In the genomic region with DNA sequence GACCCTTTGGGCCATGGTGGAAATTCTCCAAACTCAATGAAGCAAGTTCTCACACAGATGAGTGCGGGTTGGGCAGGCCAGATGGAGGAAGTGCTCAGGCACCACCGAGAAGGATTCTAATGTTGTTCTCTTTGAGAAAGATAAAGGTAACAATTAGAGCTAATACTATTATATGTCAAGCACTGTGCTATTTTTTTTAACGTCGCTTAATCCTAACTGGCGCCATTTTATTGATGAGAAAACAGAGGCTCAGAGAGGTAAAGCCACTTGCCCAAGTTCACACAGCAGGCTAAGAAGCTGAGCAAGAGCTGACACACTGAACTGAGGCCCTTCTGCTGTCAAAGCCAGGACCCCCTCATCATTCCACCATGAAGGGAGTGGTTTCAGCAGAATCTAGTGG, we compare ENCODE assay signal across 8 cellular contexts. TPM values are rescaled to one million over a fixed set of nuclear protein-coding genes. Genes with fewer than 3 reads are reported as not detected.
DNase-seq lines count a peak whose midpoint lies in the region; ATAC-seq and TF ChIP-seq lines count a peak whose summit lies in the region.

No MANE protein-coding gene starts in this region.

- H3K4ac ChIP-seq in H9 (ENCODE audit: low read depth, low read length) = no peak overlapping the region

- no peak overlapping the region for H3K23ac ChIP-seq in H9 (ENCODE audit: insufficient read length, low read depth, low read length)

- ATAC-seq in GM18858 (IDR thresholded peaks at IDR 0.05; ENCODE audit: unreplicated experiment) (no peak), GM18511 (IDR thresholded peaks at IDR 0.05; ENCODE audit: unreplicated experiment) (no peak)

- no peak overlapping the region for H3K18ac ChIP-seq in H9 (ENCODE audit: insufficient read length, low read depth, low read length)

- no peak overlapping the region for H4K8ac ChIP-seq in H9 (replicated peaks; ENCODE audit: insufficient read length, low read depth, low read length)

- no peak overlapping the region for H2AFZ ChIP-seq in H9 (ENCODE audit: low read length)

- no peak overlapping the region for H2BK12ac ChIP-seq in H9 (ENCODE audit: insufficient read length, low read depth, low read length)

- H3K79me1 ChIP-seq in H9 (ENCODE audit: insufficient read depth, low read depth, low read length, poor library complexity, severe bottlenecking) = peaks cover 6% of the 10 kb centered on the region

- no peak for TF ChIP-seq CTCF in H9 (conservative IDR thresholded peaks at IDR 0.05)
- no peak for TF ChIP-seq CTCF in fibroblast of pulmonary artery (IDR thresholded peaks at IDR 0.05; ENCODE audit: low read length, missing control alignments)

- peaks cover 5% of the 10 kb centered on the region; the same call in 1 of the 2 replicates for H3K27me3 Mint-ChIP-seq in H9 (ENCODE audit: low read depth)

- H2BK120ac ChIP-seq in H9 (ENCODE audit: low read depth, low read length, poor library complexity, severe bottlenecking) = no peak overlapping the region

- H3K4me3 ChIP-seq in SK-N-MC (peak overlapping the region; percentile 100), fibroblast of pulmonary artery (replicated peaks; ENCODE audit: low read depth, low read length) (peak overlapping the region; percentile 93), skeletal muscle cell (ENCODE audit: low read depth, low read length) (peak overlapping the region; percentile 87)

- H3K4me3 Mint-ChIP-seq in H9 = peak overlapping the region; percentile 98 to 99

- H3K14ac ChIP-seq in H9 (ENCODE audit: insufficient read depth, low read length) = no peak overlapping the region

- H3K27ac Mint-ChIP-seq in H9 = peak overlapping the region; percentile 12 to 37 (median 29); a peak in 4 of 7 replicates

- peaks cover 47 to 49% of the 10 kb centered on the region in 2 experiments for H3K4me1 Mint-ChIP-seq in H9

- H3K56ac ChIP-seq in H9 (ENCODE audit: insufficient read length, low read depth, low read length) = no peak overlapping the region

- H4K5ac ChIP-seq in H9 (ENCODE audit: insufficient read length, low read depth, low read length) = no peak overlapping the region

- H3K9ac ChIP-seq in H9 (ENCODE audit: extremely low read depth, insufficient read length, low read length) (peak overlapping the region; percentile 81), SK-N-MC (ENCODE audit: insufficient read length) (peak overlapping the region; percentile 99)

- no peak overlapping the region for H3K27ac ChIP-seq in H9 (ENCODE audit: insufficient read length, low read depth, low read length)
- no peak overlapping the region for H3K27ac ChIP-seq in SK-N-MC

- H4K91ac ChIP-seq in H9 (ENCODE audit: insufficient read length, low read depth, low read length) = no peak overlapping the region

- H3K79me2 ChIP-seq in H9 (ENCODE audit: insufficient read depth, low read length) = peaks cover 48% of the 10 kb centered on the region

- peaks cover 4 to 15% (median 13%) of the 10 kb centered on the region in 3 experiments; a peak in 6 of 7 replicates for H3K36me3 Mint-ChIP-seq in H9 (ENCODE audit: insufficient read depth in 1 of 3, low read depth in 3 of 3)

- H3K27me3 ChIP-seq in H9 (ENCODE audit: insufficient read depth, low read length) = no peaks in the 10 kb centered on the region

- H3K9me3 Mint-ChIP-seq in H9 = no peaks in the 10 kb centered on the region

- H3K23me2 ChIP-seq in H9 (ENCODE audit: insufficient read length, low read depth, low read length, poor library complexity, severe bottlenecking) = peaks cover 14% of the 10 kb centered on the region

- no peak overlapping the region for H2AK5ac ChIP-seq in H9 (ENCODE audit: insufficient read length, low read length)

- H3T11ph ChIP-seq in H9 (ENCODE audit: low read length) = no peak overlapping the region

- H3K9me3 ChIP-seq in H9 (ENCODE audit: control insufficient read depth, low read depth, low read length) (no peaks in the 10 kb centered on the region), SK-N-MC (ENCODE audit: low read depth, low read length) (no peaks in the 10 kb centered on the region)

- no peak overlapping the region for H2BK15ac ChIP-seq in H9 (ENCODE audit: low read depth, low read length)

- no peaks in the 10 kb centered on the region for H4K20me1 ChIP-seq in H9 (ENCODE audit: control insufficient read depth, insufficient read depth, insufficient read length)

- H3K36me3 ChIP-seq in SK-N-MC (ENCODE audit: insufficient read depth, low read length) = peaks cover 11% of the 10 kb centered on the region; the same call in 1 of the 2 replicates

- no CpG with 5 or more reads among the region's 5 CpGs for WGBS in H9 (ENCODE audit: extremely low coverage, insufficient read length, low lambda C conversion rate)

- DNase-seq in H9 = no peak
- no peak for DNase-seq in SK-N-MC (ENCODE audit: low read depth, low spot score)
- DNase-seq in fibroblast of pulmonary artery (ENCODE audit: low read depth) = no peak
- no peak for DNase-seq in skeletal muscle cell (ENCODE audit: low read depth)
- DNase-seq in GDM1 (lab: John Stamatoyannopoulos, UW) = no peak
- no peak for DNase-seq in COR-L47 (lab: John Stamatoyannopoulos, UW)

- H3K4me2 ChIP-seq in H9 (ENCODE audit: insufficient read depth, insufficient read length, low read length) = peak overlapping the region; percentile 82

- H2BK20ac ChIP-seq in H9 (ENCODE audit: low read depth, low read length, poor library complexity, severe bottlenecking) = no peak overlapping the region

- no peak overlapping the region for H2BK5ac ChIP-seq in H9 (ENCODE audit: insufficient read length, low read length)

- peaks cover 7% of the 10 kb centered on the region for H3K4me1 ChIP-seq in H9 (ENCODE audit: insufficient read depth, low read length)

RNA-seq across cellular contexts. Expression of a gene that starts 1.0 kb away (rescaled TPM):
- 621 and 625 TPM in 2 replicates for total RNA-seq in H9 (2021)

RNA-seq across cellular contexts. Expression of a gene that starts 11.2 kb away (rescaled TPM):
- total RNA-seq in H9 (2021) = 13.6 and 14.3 TPM in 2 replicates
